10 cellular contexts compared by ENCODE assay signal in the genomic region with DNA sequence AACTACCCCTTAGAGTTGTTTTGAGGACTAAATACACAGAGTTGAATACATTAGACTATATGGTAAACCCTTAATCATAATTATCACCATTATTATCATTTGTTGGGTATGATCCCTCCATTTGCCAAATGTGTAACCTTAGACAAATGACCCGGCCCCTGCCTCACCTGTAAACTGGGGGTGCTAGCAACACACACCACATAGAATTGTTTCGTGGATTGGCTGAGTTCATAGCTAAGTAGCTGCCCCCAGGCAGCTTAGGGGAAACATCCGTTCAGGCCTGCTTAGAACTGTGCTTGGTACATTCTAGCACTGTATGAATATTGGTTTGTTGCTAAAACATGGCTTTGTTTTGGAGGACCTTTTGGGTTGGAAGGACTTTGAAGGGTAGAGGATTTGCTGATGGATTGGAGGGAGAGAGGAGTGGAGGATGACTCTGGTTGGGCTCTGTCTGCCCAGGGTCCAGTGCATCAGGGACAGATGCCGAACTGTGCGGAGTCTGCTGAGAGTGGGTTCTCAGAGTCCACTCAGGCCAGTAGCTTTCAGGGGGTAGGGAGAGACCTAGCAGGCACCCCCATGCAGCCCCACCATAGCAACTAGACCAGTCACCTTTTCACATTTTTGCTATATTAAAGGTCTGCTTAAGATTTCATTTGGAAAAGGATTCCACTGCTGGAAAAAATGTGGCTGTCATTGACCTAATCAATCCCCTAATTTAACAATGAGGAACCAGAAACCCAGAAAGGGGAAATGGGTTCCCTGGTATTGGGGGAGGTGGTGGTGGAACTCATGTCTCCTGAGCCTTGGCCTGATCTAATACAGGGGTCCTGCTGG. TPM values are rescaled to one million over a fixed set of nuclear protein-coding genes. Genes with fewer than 3 reads are reported as not detected.
DNase-seq lines count a peak whose midpoint lies in the region; ATAC-seq, FAIRE-seq and TF ChIP-seq lines count a peak whose summit lies in the region.
"Had no signal": no experiment of that assay in that cellular context is flagged by ENCODE, and none has a peak within 500 bp of the region (broad histone marks: within the 10 kb centered on the region; RNA-seq: fewer than 3 reads in every experiment).

No MANE protein-coding gene starts in this region.

- peak overlapping the region; percentile 98 for H3K27ac ChIP-seq in HL-60 (replicated peaks)
- no peak overlapping the region for H3K27ac ChIP-seq in astrocyte (ENCODE audit: low read depth, low read length)

- TF ChIP-seq CTCF in CD14-positive monocyte (IDR thresholded peaks at IDR 0.05) (no peak), HL-60 (IDR thresholded peaks at IDR 0.05; ENCODE audit: insufficient read depth, low read length) (no peak), astrocyte (IDR thresholded peaks at IDR 0.05; ENCODE audit: insufficient read depth, low read depth, low read length) (no peak), nephron (IDR thresholded peaks at IDR 0.05; ENCODE audit: unreplicated experiment in 3 of 3) (no peak)

- H3K27ac Mint-ChIP-seq in CD14-positive monocyte: peak overlapping the region; percentile 51 to 92 (median 90)
- peak overlapping the region; percentile 37 for H3K27ac Mint-ChIP-seq in astrocyte (ENCODE audit: unreplicated experiment)
- peak overlapping the region in 1 of 3 experiments; percentile 23 for H3K27ac Mint-ChIP-seq in nephron

- no peak for DNase-seq in CD14-positive monocyte (ENCODE audit: low spot score)
- DNase-seq in HL-60 (ENCODE audit: low read depth in 1 of 2, low spot score in 1 of 2): peak in 1 of 2 experiments; percentile 49
- no peak for DNase-seq in astrocyte (ENCODE audit: low read depth)
- DNase-seq in NCI-H187 treated with DMSO at 0.1 percent for 48 hours (lab: John Stamatoyannopoulos, UW): no peak
- DNase-seq: effector CD8-positive, alpha-beta T cell; NCI-H2081 treated with DMSO at 0.1 percent for 48 hours had no signal

- H3K27me3 ChIP-seq in HL-60 (ENCODE audit: insufficient read depth, poor library complexity, severe bottlenecking) (no peaks in the 10 kb centered on the region), astrocyte (ENCODE audit: insufficient read depth, low read length) (no peaks in the 10 kb centered on the region)

- H4K20me1 ChIP-seq in astrocyte (ENCODE audit: insufficient read depth, low read length): peaks cover 46% of the 10 kb centered on the region

- no peaks in the 10 kb centered on the region for H3K36me3 ChIP-seq in astrocyte (ENCODE audit: insufficient read depth, low read length)

- H2AFZ ChIP-seq in astrocyte (ENCODE audit: low read depth, low read length): no peak overlapping the region

- no peak for FAIRE-seq in astrocyte (lab: Jason Lieb, UNC)

- H3K9me3 ChIP-seq in astrocyte (ENCODE audit: insufficient read depth, low read depth, low read length): no peaks in the 10 kb centered on the region

- H3K4me2 ChIP-seq in astrocyte (ENCODE audit: low read length): peak overlapping the region; percentile 96

- peaks cover 0 to 2% (median 0%) of the 10 kb centered on the region in 7 donors for H3K9me3 Mint-ChIP-seq in CD14-positive monocyte
- no peaks in the 10 kb centered on the region for H3K9me3 Mint-ChIP-seq in astrocyte (ENCODE audit: unreplicated experiment)
- H3K9me3 Mint-ChIP-seq in nephron: no peaks in the 10 kb centered on the region

- ATAC-seq in HG03439 (IDR thresholded peaks at IDR 0.05; ENCODE audit: unreplicated experiment) (no peak), HG03097 (IDR thresholded peaks at IDR 0.05; ENCODE audit: low FRiP score, unreplicated experiment) (no peak), GM19452 (IDR thresholded peaks at IDR 0.05; ENCODE audit: unreplicated experiment) (no peak)

- H3K36me3 Mint-ChIP-seq in CD14-positive monocyte (peaks cover 53% of the 10 kb centered on the region in 2 donors), astrocyte (ENCODE audit: low read depth, unreplicated experiment) (peaks cover under 1% of the 10 kb centered on the region), nephron (ENCODE audit: low read depth) (no peaks in the 10 kb centered on the region)

- H3K27me3 Mint-ChIP-seq in CD14-positive monocyte (ENCODE audit: low read depth in 3 of 3): peaks cover 8 to 20% (median 20%) of the 10 kb centered on the region in 3 donors
- no peaks in the 10 kb centered on the region for H3K27me3 Mint-ChIP-seq in astrocyte (ENCODE audit: low read depth, unreplicated experiment)
- H3K27me3 Mint-ChIP-seq in nephron (ENCODE audit: low read depth): peaks cover 29% of the 10 kb centered on the region

- H3K9ac ChIP-seq in astrocyte (ENCODE audit: low read length): no peak overlapping the region

- peaks cover 69% of the 10 kb centered on the region for H3K79me2 ChIP-seq in astrocyte (ENCODE audit: insufficient read depth, low read length)

- H3K4me3 Mint-ChIP-seq in CD14-positive monocyte: peak overlapping the region; percentile 86 to 89
- H3K4me3 Mint-ChIP-seq in astrocyte (ENCODE audit: unreplicated experiment): peak overlapping the region; percentile 81
- peak overlapping the region; percentile 75 to 86 (median 85) for H3K4me3 Mint-ChIP-seq in nephron

- intact Hi-C loops in CD14-positive monocyte (cut with micrococcal nuclease): loop anchor here (2.0 to 10.0 kb wide), 3 partner anchors 15 to 139 kb away; no protein-coding TSS in a partner anchor

- H3K4me3 ChIP-seq in HL-60 (replicated peaks; ENCODE audit: insufficient read depth, low read length) (no peak overlapping the region), astrocyte (ENCODE audit: insufficient read depth, low read depth, low read length) (no peak overlapping the region)

- H3K4me1 Mint-ChIP-seq in CD14-positive monocyte: peaks cover 81% of the 10 kb centered on the region
- H3K4me1 Mint-ChIP-seq in astrocyte (ENCODE audit: low read depth, unreplicated experiment): peaks cover 17% of the 10 kb centered on the region
- H3K4me1 Mint-ChIP-seq in nephron: peaks cover 12% of the 10 kb centered on the region

- peaks cover 18% of the 10 kb centered on the region for H3K4me1 ChIP-seq in astrocyte (ENCODE audit: insufficient read depth, low read length)

RNA-seq across cellular contexts. Expression of a gene that starts 2.1 kb away (rescaled TPM):
- 10 to 100 TPM; 42.8 to 54.6 TPM for polyA plus RNA-seq in CD14-positive monocyte
- 24.7 and 28.0 TPM in 2 replicates for total RNA-seq in astrocyte
